ENCODE assay signal across 8 cellular contexts in the genomic region with DNA sequence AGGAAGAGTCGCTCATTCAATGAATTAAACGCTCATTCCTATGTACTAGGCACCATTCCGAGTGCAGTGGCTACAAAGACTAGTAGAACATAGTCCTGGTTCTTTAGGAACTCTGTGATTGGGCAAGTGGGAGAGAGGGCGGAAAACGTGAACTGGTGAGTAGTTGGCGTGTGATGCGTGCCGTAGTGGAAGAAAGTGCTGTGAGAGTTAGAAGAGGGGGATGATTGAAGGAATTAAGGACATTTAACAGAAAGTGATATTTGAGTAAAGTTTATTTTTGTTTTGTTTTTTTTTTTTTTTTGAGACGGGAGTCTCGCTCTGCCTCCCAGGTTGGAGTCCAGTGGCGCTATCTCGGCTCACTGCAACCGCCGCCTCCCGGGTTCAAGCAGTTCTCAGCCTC. TPM values are rescaled to one million over a fixed set of nuclear protein-coding genes. Genes with fewer than 3 reads are reported as not detected.
A peak's percentile ranks its signal among the peaks of the same experiment; 100 is the strongest.
DNase-seq lines count a peak whose midpoint lies in the region; ATAC-seq and TF ChIP-seq lines count a peak whose summit lies in the region.

No MANE protein-coding gene starts in this region.

- peak; percentile 30 to 57 for DNase-seq in HL-60 (ENCODE audit: low read depth in 1 of 2, low spot score in 1 of 2)
- DNase-seq in activated CD4-positive, alpha-beta T cell treated with anti-CD3 and anti-CD28 coated beads, Interleukin-2, amount 10 ng/mL, durations not matched to agents 7 days and 5 days: peak; percentile 43
- DNase-seq in epithelial cell of proximal tubule (ENCODE audit: low read depth): no peak

- peak overlapping the region; percentile 81 to 89 (median 87) for H3K9ac ChIP-seq in BLaER1 treated with 17β-estradiol and CSF1 and Interleukin-3, amounts not matched to agents 10 nM and 100 nM

- peaks cover 5% of the 10 kb centered on the region for H3K36me3 Mint-ChIP-seq in activated CD4-positive, alpha-beta T cell treated with anti-CD3 and anti-CD28 coated beads, Interleukin-2, amount 10 ng/mL, durations not matched to agents 7 days and 5 days (ENCODE audit: low read depth)

- peaks cover 4 to 26% (median 20%) of the 10 kb centered on the region in 11 experiments; a peak in 21 of 22 replicates for H3K36me3 ChIP-seq in BLaER1 treated with 17β-estradiol and CSF1 and Interleukin-3, amounts not matched to agents 10 nM and 100 nM
- H3K36me3 ChIP-seq in neuron (ENCODE audit: insufficient read depth, low read length): peaks cover 2% of the 10 kb centered on the region

- peaks cover 38% of the 10 kb centered on the region for H3K4me1 Mint-ChIP-seq in activated CD4-positive, alpha-beta T cell treated with anti-CD3 and anti-CD28 coated beads, Interleukin-2, amount 10 ng/mL, durations not matched to agents 7 days and 5 days

- H3K27ac Mint-ChIP-seq in activated CD4-positive, alpha-beta T cell treated with anti-CD3 and anti-CD28 coated beads, Interleukin-2, amount 10 ng/mL, durations not matched to agents 7 days and 5 days: peak overlapping the region; percentile 90

- TF ChIP-seq CTCF in HL-60 (IDR thresholded peaks at IDR 0.05; ENCODE audit: insufficient read depth, low read length): no peak
- TF ChIP-seq CTCF in epithelial cell of proximal tubule (conservative IDR thresholded peaks at IDR 0.05; ENCODE audit: low read depth, low read length): no peak

- H3K4me2 ChIP-seq in BLaER1 treated with 17β-estradiol and CSF1 and Interleukin-3, amounts not matched to agents 10 nM and 100 nM: peak overlapping the region; percentile 82 to 97 (median 90)

- H3K9me3 ChIP-seq in BLaER1 treated with 17β-estradiol and CSF1 and Interleukin-3, amounts not matched to agents 10 nM and 100 nM (replicated peaks in 1 of 11): no peaks in the 10 kb centered on the region
- H3K9me3 ChIP-seq in neuron (ENCODE audit: low read length): no peaks in the 10 kb centered on the region

- H3K4me1 ChIP-seq in BLaER1 treated with 17β-estradiol and CSF1 and Interleukin-3, amounts not matched to agents 10 nM and 100 nM: peaks cover 26 to 47% (median 38%) of the 10 kb centered on the region in 10 experiments
- peaks cover 14% of the 10 kb centered on the region for H3K4me1 ChIP-seq in neuron (ENCODE audit: insufficient read depth, low read length)

- ATAC-seq in GM21423 (IDR thresholded peaks at IDR 0.05; ENCODE audit: unreplicated experiment) (no peak), GM21360 (IDR thresholded peaks at IDR 0.05; ENCODE audit: unreplicated experiment) (no peak), GM19023 (IDR thresholded peaks at IDR 0.05; ENCODE audit: unreplicated experiment) (no peak)

- H3K27me3 ChIP-seq in BLaER1 treated with 17β-estradiol and CSF1 and Interleukin-3, amounts not matched to agents 10 nM and 100 nM: no peaks in the 10 kb centered on the region
- H3K27me3 ChIP-seq in HL-60 (ENCODE audit: insufficient read depth, poor library complexity, severe bottlenecking) (no peaks in the 10 kb centered on the region), neuron (ENCODE audit: insufficient read depth, low read length) (peaks cover 8% of the 10 kb centered on the region)

- POLR2A ChIA-PET in activated CD4-positive, alpha-beta T cell treated with anti-CD3 and anti-CD28 coated beads, Interleukin-2, amount 10 ng/mL, durations not matched to agents 7 days and 5 days (lab: Charles Lee): no interaction called here

- H4K20me1 ChIP-seq in BLaER1 treated with 17β-estradiol and CSF1 and Interleukin-3, amounts not matched to agents 10 nM and 100 nM: peaks cover 0 to 19% (median 0%) of the 10 kb centered on the region in 11 experiments; a peak in 6 of 22 replicates

- H3K4me3 Mint-ChIP-seq in activated CD4-positive, alpha-beta T cell treated with anti-CD3 and anti-CD28 coated beads, Interleukin-2, amount 10 ng/mL, durations not matched to agents 7 days and 5 days: peak overlapping the region; percentile 88

- peak overlapping the region; percentile 81 for H2AFZ ChIP-seq in neuron (ENCODE audit: low read depth, low read length)

- H3K9me3 Mint-ChIP-seq in activated CD4-positive, alpha-beta T cell treated with anti-CD3 and anti-CD28 coated beads, Interleukin-2, amount 10 ng/mL, durations not matched to agents 7 days and 5 days: no peaks in the 10 kb centered on the region

- peaks cover 18% of the 10 kb centered on the region for H3K27me3 Mint-ChIP-seq in activated CD4-positive, alpha-beta T cell treated with anti-CD3 and anti-CD28 coated beads, Interleukin-2, amount 10 ng/mL, durations not matched to agents 7 days and 5 days

- H3K27ac ChIP-seq in BLaER1 treated with 17β-estradiol and CSF1 and Interleukin-3, amounts not matched to agents 10 nM and 100 nM: peak overlapping the region; percentile 51 to 90 (median 84); a peak in 21 of 22 replicates
- peak overlapping the region; percentile 86 for H3K27ac ChIP-seq in HL-60 (replicated peaks)

- peak overlapping the region; percentile 76 to 93 (median 88) for H3K4me3 ChIP-seq in BLaER1 treated with 17β-estradiol and CSF1 and Interleukin-3, amounts not matched to agents 10 nM and 100 nM
- peak overlapping the region; percentile 94 for H3K4me3 ChIP-seq in HL-60 (replicated peaks; ENCODE audit: insufficient read depth, low read length)
- H3K4me3 ChIP-seq in epithelial cell of proximal tubule (ENCODE audit: low read depth, low read length): peak overlapping the region; percentile 69
- peak overlapping the region; percentile 93 for H3K4me3 ChIP-seq in neuron (ENCODE audit: low read length)

- CTCF ChIA-PET in activated CD4-positive, alpha-beta T cell treated with anti-CD3 and anti-CD28 coated beads, Interleukin-2, amount 10 ng/mL, durations not matched to agents 7 days and 5 days (lab: Charles Lee): interaction anchor here (1.2 to 2.3 kb wide), 2 partner anchors 9 to 10 kb away, joined by 4 to 7 read pairs; a partner anchor contains a TSS

RNA-seq across cellular contexts. Expression of a gene that starts 7.9 kb away (rescaled TPM):
- total RNA-seq in activated CD4-positive, alpha-beta T cell treated with anti-CD3 and anti-CD28 coated beads, Interleukin-2, amount 10 ng/mL, durations not matched to agents 7 days and 5 days: not detected
- not detected in 2 replicates for total RNA-seq in epithelial cell of proximal tubule

RNA-seq across cellular contexts. Expression of a gene that starts 9.8 kb away (rescaled TPM):
- total RNA-seq in activated CD4-positive, alpha-beta T cell treated with anti-CD3 and anti-CD28 coated beads, Interleukin-2, amount 10 ng/mL, durations not matched to agents 7 days and 5 days: 1 to 10 TPM; 4.0 to 5.5 TPM
- total RNA-seq in epithelial cell of proximal tubule: 2.0 and 4.2 TPM in 2 replicates

RNA-seq across cellular contexts. Expression of a gene that starts 18.6 kb away (rescaled TPM):
- total RNA-seq in activated CD4-positive, alpha-beta T cell treated with anti-CD3 and anti-CD28 coated beads, Interleukin-2, amount 10 ng/mL, durations not matched to agents 7 days and 5 days: 100 to 1,000 TPM; 180 to 185 TPM
- total RNA-seq in epithelial cell of proximal tubule: 134 and 142 TPM in 2 replicates

RNA-seq across cellular contexts. Expression of a gene that starts 31.1 kb away (rescaled TPM):
- total RNA-seq in activated CD4-positive, alpha-beta T cell treated with anti-CD3 and anti-CD28 coated beads, Interleukin-2, amount 10 ng/mL, durations not matched to agents 7 days and 5 days: 100 to 1,000 TPM in 1 of 2 experiments, 10 to 100 TPM in 1; 97.9 to 102 TPM
- total RNA-seq in epithelial cell of proximal tubule: not detected in 2 replicates
